In genomic region chr6:136923116-136923953, GRCh38 we compare ENCODE assay signal across 1 cellular context.
TF ChIP-seq lines count a peak whose summit lies in the region.

No MANE protein-coding gene starts in this region.

TF ChIP-seq in A549, 52 proteins besides CTCF, POLR2A, EP300 and RAD21 (continued from another document):
- TF ChIP-seq REST (IDR thresholded peaks at IDR 0.05) (no peak), HMGXB4 (CRISPR knock-in tag; IDR thresholded peaks at IDR 0.05; ENCODE audit: borderline replicate concordance) (no peak), RNF2 (IDR thresholded peaks at IDR 0.05; ENCODE audit: borderline replicate concordance, low read depth) (no peak)
